In genomic region chr9:107942870-107943269, GRCh38 we compare ENCODE assay signal across 22 cellular contexts.
DNase-seq lines count a peak whose midpoint lies in the region; ATAC-seq and TF ChIP-seq lines count a peak whose summit lies in the region.
"Had no signal": no experiment of that assay in that cellular context is flagged by ENCODE, and none has a peak within 500 bp of the region (broad histone marks: within the 10 kb centered on the region; RNA-seq: fewer than 3 reads in every experiment).

No MANE protein-coding gene starts in this region.

- no peak overlapping the region for H3K27ac Mint-ChIP-seq in activated CD8-positive, alpha-beta memory T cell treated with anti-CD3 and anti-CD28 coated beads, Interleukin-2, amount 10 ng/mL, durations not matched to agents 7 days and 5 days
- no peak overlapping the region for H3K27ac Mint-ChIP-seq in stimulated activated memory B cell treated with anti-CD40 and anti-IgM and Interleukin-4, amounts not matched to agents 10 μg/mL and 1 μg/mL and 100 μg/mL, for 72 hours
- H3K27ac Mint-ChIP-seq: B cell, naive B cell, T-helper 17 cell had no signal

- H3K4me3 Mint-ChIP-seq in activated CD8-positive, alpha-beta memory T cell treated with anti-CD3 and anti-CD28 coated beads, Interleukin-2, amount 10 ng/mL, durations not matched to agents 7 days and 5 days = no peak overlapping the region
- no peak overlapping the region for H3K4me3 Mint-ChIP-seq in stimulated activated memory B cell treated with anti-CD40 and anti-IgM and Interleukin-4, amounts not matched to agents 10 μg/mL and 1 μg/mL and 100 μg/mL, for 72 hours
- H3K4me3 Mint-ChIP-seq: B cell, naive B cell, T-helper 17 cell had no signal

- H3K4me1 Mint-ChIP-seq in activated CD8-positive, alpha-beta memory T cell treated with anti-CD3 and anti-CD28 coated beads, Interleukin-2, amount 10 ng/mL, durations not matched to agents 7 days and 5 days = no peaks in the 10 kb centered on the region
- no peaks in the 10 kb centered on the region for H3K4me1 Mint-ChIP-seq in stimulated activated memory B cell treated with anti-CD40 and anti-IgM and Interleukin-4, amounts not matched to agents 10 μg/mL and 1 μg/mL and 100 μg/mL, for 72 hours
- H3K4me1 Mint-ChIP-seq: B cell, T-helper 17 cell had no signal

- TF ChIP-seq EP300 in Ishikawa (IDR thresholded peaks at IDR 0.05; ENCODE audit: borderline replicate concordance) = no peak

- no peaks in the 10 kb centered on the region for H3K36me3 ChIP-seq in SU-DHL-6 (ENCODE audit: low read length)
- H3K36me3 ChIP-seq: SJCRH30 had no signal

- H3K36me3 Mint-ChIP-seq in activated CD8-positive, alpha-beta memory T cell treated with anti-CD3 and anti-CD28 coated beads, Interleukin-2, amount 10 ng/mL, durations not matched to agents 7 days and 5 days = no peaks in the 10 kb centered on the region
- no peaks in the 10 kb centered on the region for H3K36me3 Mint-ChIP-seq in stimulated activated memory B cell treated with anti-CD40 and anti-IgM and Interleukin-4, amounts not matched to agents 10 μg/mL and 1 μg/mL and 100 μg/mL, for 72 hours

- no peaks in the 10 kb centered on the region for H3K9me3 ChIP-seq in SU-DHL-6 (ENCODE audit: insufficient read depth, low read length)
- H3K9me3 ChIP-seq: Caco-2, SJCRH30 had no signal

- CTCF ChIA-PET in activated CD8-positive, alpha-beta memory T cell treated with anti-CD3 and anti-CD28 coated beads, Interleukin-2, amount 10 ng/mL, durations not matched to agents 7 days and 5 days (lab: Charles Lee) = no interaction called here

- TF ChIP-seq CTCF in SU-DHL-6 (IDR thresholded peaks at IDR 0.05; ENCODE audit: insufficient read depth, low read length, poor library complexity, severe bottlenecking) = no peak

- H3K4me2 ChIP-seq in SU-DHL-6 (ENCODE audit: low read depth, low read length, poor library complexity, severe bottlenecking) = no peak overlapping the region

- no peaks in the 10 kb centered on the region for H4K20me1 ChIP-seq in SU-DHL-6 (ENCODE audit: low read depth, low read length)

- no peak for TF ChIP-seq RAD21 in Ishikawa (IDR thresholded peaks at IDR 0.05; ENCODE audit: low read depth)

- H3K9me3 Mint-ChIP-seq in activated CD8-positive, alpha-beta memory T cell treated with anti-CD3 and anti-CD28 coated beads, Interleukin-2, amount 10 ng/mL, durations not matched to agents 7 days and 5 days (ENCODE audit: low read depth) = peaks cover 8% of the 10 kb centered on the region
- H3K9me3 Mint-ChIP-seq in stimulated activated memory B cell treated with anti-CD40 and anti-IgM and Interleukin-4, amounts not matched to agents 10 μg/mL and 1 μg/mL and 100 μg/mL, for 72 hours = peaks cover 7% of the 10 kb centered on the region

- no peaks in the 10 kb centered on the region for H3K9me2 ChIP-seq in SU-DHL-6 (replicated peaks; ENCODE audit: insufficient read depth, low read length)

- H3K79me2 ChIP-seq in SU-DHL-6 (ENCODE audit: insufficient read depth, low read length) = no peaks in the 10 kb centered on the region

- peak overlapping the region; percentile 6 for H2AFZ ChIP-seq in SU-DHL-6 (ENCODE audit: low read depth, low read length, severe bottlenecking)

- no peak for ATAC-seq in HG02571 (IDR thresholded peaks at IDR 0.05; ENCODE audit: unreplicated experiment)
- ATAC-seq in activated CD8-positive, alpha-beta memory T cell treated with anti-CD3 and anti-CD28 coated beads, Interleukin-2, amount 10 ng/mL, durations not matched to agents 7 days and 5 days = no peak
- ATAC-seq in stimulated activated memory B cell treated with anti-CD40 and anti-IgM and Interleukin-4, amounts not matched to agents 10 μg/mL and 1 μg/mL and 100 μg/mL, for 72 hours = no peak
- ATAC-seq: T-helper 17 cell had no signal

- H3K27me3 Mint-ChIP-seq in activated CD8-positive, alpha-beta memory T cell treated with anti-CD3 and anti-CD28 coated beads, Interleukin-2, amount 10 ng/mL, durations not matched to agents 7 days and 5 days = no peaks in the 10 kb centered on the region
- H3K27me3 Mint-ChIP-seq in stimulated activated memory B cell treated with anti-CD40 and anti-IgM and Interleukin-4, amounts not matched to agents 10 μg/mL and 1 μg/mL and 100 μg/mL, for 72 hours = peaks cover 12% of the 10 kb centered on the region
- H3K27me3 Mint-ChIP-seq: T-helper 17 cell had no signal

- H3F3A ChIP-seq in SU-DHL-6 (ENCODE audit: insufficient read depth) = no peaks in the 10 kb centered on the region

- no peaks in the 10 kb centered on the region for H3K27me3 ChIP-seq in SU-DHL-6 (ENCODE audit: low read length)
- H3K27me3 ChIP-seq: SJCRH30 had no signal

- H3K9ac ChIP-seq in SU-DHL-6 (ENCODE audit: low read length) = no peak overlapping the region

- no peak overlapping the region for H3K4me3 ChIP-seq in SU-DHL-6 (ENCODE audit: insufficient read depth, low read length, poor library complexity, severe bottlenecking)
- H3K4me3 ChIP-seq: SJCRH30 had no signal

- no peak overlapping the region for H3K27ac ChIP-seq in SU-DHL-6 (ENCODE audit: low read depth, low read length)
- H3K27ac ChIP-seq: SJCRH30 had no signal

- DNase-seq in NCI-H82 (lab: John Stamatoyannopoulos, UW) = peak; percentile 2
- DNase-seq in NCI-H82 treated with DMSO at 0.1 percent for 48 hours (lab: John Stamatoyannopoulos, UW; ENCODE audit: unreplicated experiment) = no peak
- DNase-seq in iPS DF 19.7 (ENCODE audit: low read depth, low spot score) = peak; percentile 9
- no peak for DNase-seq in activated CD8-positive, alpha-beta memory T cell treated with anti-CD3 and anti-CD28 coated beads, Interleukin-2, amount 10 ng/mL, durations not matched to agents 7 days and 5 days
- DNase-seq: activated CD4-positive, alpha-beta T cell treated with anti-CD3 and anti-CD28 coated beads, Interleukin-2, amount 50 U/mL, for 4 hours; activated effector memory CD4-positive, alpha-beta T cell treated with anti-CD3 and anti-CD28 coated beads, Interleukin-2, amount 50 U/mL, for 16 hours; Caco-2; dermis blood vessel endothelial cell; hypothalamus; KG1; kidney; naive B cell; NCI-H1105; NCI-H2029 treated with DMSO at 0.1 percent for 48 hours; NCI-H524; T-helper 17 cell had no signal

TF ChIP-seq in Ishikawa, 13 proteins besides CTCF, POLR2A, EP300 and RAD21:
- TF ChIP-seq EGR1 (IDR thresholded peaks at IDR 0.05) (no peak), CEBPB (IDR thresholded peaks at IDR 0.05) (no peak), USF1 (IDR thresholded peaks at IDR 0.05) (peak; percentile 68)

Comparison
In these comparisons a context has a peak if more than half of its experiments do, and no peak if none do; other contexts are left out.
1. DNase-seq: peak in NCI-H82 (single experiment) and iPS DF 19.7 (single experiment); none in NCI-H82 treated with DMSO at 0.1 percent for 48 hours (single experiment) and activated CD8-positive, alpha-beta memory T cell treated with anti-CD3 and anti-CD28 coated beads, Interleukin-2, amount 10 ng/mL, durations not matched to agents 7 days and 5 days (single experiment).